In the genomic region with DNA sequence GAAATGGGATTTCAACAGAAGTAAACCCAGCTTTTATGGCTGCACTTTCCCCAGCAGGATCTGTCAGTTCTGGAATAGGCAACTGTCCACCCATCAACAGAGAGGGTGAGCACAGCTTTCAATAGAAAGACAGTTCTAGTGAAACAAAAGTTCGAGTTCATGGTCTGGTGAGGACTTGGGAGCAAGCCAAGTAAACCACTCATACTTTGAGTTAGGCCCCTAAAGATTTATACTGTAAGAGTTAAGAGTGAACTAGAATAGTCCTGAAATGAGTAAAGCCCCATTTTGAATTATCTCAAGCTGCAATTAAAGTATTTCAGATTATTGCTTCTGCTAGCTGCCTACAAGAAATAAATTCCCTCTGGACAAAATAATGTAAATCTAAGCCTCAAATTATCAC, we compare ENCODE assay signal across 17 cellular contexts.
A peak's percentile ranks its signal among the peaks of the same experiment; 100 is the strongest.
DNase-seq lines count a peak whose midpoint lies in the region; ATAC-seq and TF ChIP-seq lines count a peak whose summit lies in the region.
"Had no signal": no experiment of that assay in that cellular context is flagged by ENCODE, and none has a peak within 500 bp of the region (broad histone marks: within the 10 kb centered on the region; RNA-seq: fewer than 3 reads in every experiment).

No MANE protein-coding gene starts in this region.

- no peak overlapping the region for H2BK12ac ChIP-seq in trophoblast cell (ENCODE audit: low read length)

- H3K4me3 ChIP-seq in choroid plexus epithelial cell (ENCODE audit: low read depth, low read length) (no peak overlapping the region), trophoblast cell (ENCODE audit: low read depth, low read length) (no peak overlapping the region), lower leg skin (ENCODE audit: low read depth, poor library complexity, severe bottlenecking) (no peak overlapping the region)
- H3K4me3 ChIP-seq: BLaER1 treated with 17β-estradiol and CSF1 and Interleukin-3, amounts not matched to agents 10 nM and 100 nM; K562 had no signal

- H3K79me2 ChIP-seq in trophoblast cell (ENCODE audit: control insufficient read depth, insufficient read depth, low read length, poor library complexity): no peaks in the 10 kb centered on the region

- TF ChIP-seq POLR2A in lower leg skin (IDR thresholded peaks at IDR 0.05): no peak

- no peak overlapping the region for H4K91ac ChIP-seq in trophoblast cell (ENCODE audit: low read depth, low read length)

- intact Hi-C loops in lower leg skin (cut with DNase I; ENCODE audit: low total_unique reads): no loop called here

- no peak overlapping the region for H3K27ac ChIP-seq in trophoblast cell (ENCODE audit: low read depth, low read length)
- H3K27ac ChIP-seq: BLaER1 treated with 17β-estradiol and CSF1 and Interleukin-3, amounts not matched to agents 10 nM and 100 nM; HL-60 had no signal

- H3K4ac ChIP-seq in trophoblast cell (ENCODE audit: low read depth, low read length): no peak overlapping the region

- no peak overlapping the region for H3K23ac ChIP-seq in trophoblast cell (ENCODE audit: low read length)

- no peak overlapping the region for H2BK5ac ChIP-seq in trophoblast cell (ENCODE audit: low read depth, low read length, poor library complexity)

- H4K12ac ChIP-seq in trophoblast cell (ENCODE audit: low read depth, low read length): no peak overlapping the region

- H3K18ac ChIP-seq in trophoblast cell (ENCODE audit: low read length): no peak overlapping the region

- H3K27me3 ChIP-seq in trophoblast cell (ENCODE audit: insufficient read depth, low read length): no peaks in the 10 kb centered on the region
- H3K27me3 ChIP-seq: BLaER1 treated with 17β-estradiol and CSF1 and Interleukin-3, amounts not matched to agents 10 nM and 100 nM had no signal

- ATAC-seq in GM18868 (IDR thresholded peaks at IDR 0.05; ENCODE audit: unreplicated experiment) (peak; percentile 37), HG03103 (IDR thresholded peaks at IDR 0.05; ENCODE audit: low read depth, unreplicated experiment) (peak; percentile 50), HG03571 (IDR thresholded peaks at IDR 0.05; ENCODE audit: unreplicated experiment) (no peak)
- ATAC-seq: CD8-positive, alpha-beta T cell; HCT116; K562 had no signal

- H3K79me1 ChIP-seq in trophoblast cell (ENCODE audit: low read length): no peaks in the 10 kb centered on the region

- no CpG with 5 or more reads among the region's 1 CpG for WGBS in trophoblast cell (ENCODE audit: extremely low coverage, insufficient coverage, insufficient read length)
- WGBS in lower leg skin, 2 donors: 76 to 82% methylated on average over 1 of the region's 1 CpG

- H3K36me3 ChIP-seq in trophoblast cell (ENCODE audit: control insufficient read depth in 1 of 2, insufficient read depth in 2 of 2, low read length in 2 of 2): no peaks in the 10 kb centered on the region

- no peak for TF ChIP-seq CTCF in choroid plexus epithelial cell (conservative IDR thresholded peaks at IDR 0.05; ENCODE audit: low read depth, low read length)
- no peak for TF ChIP-seq CTCF in lower leg skin (IDR thresholded peaks at IDR 0.05)

- no peak overlapping the region for H3K4me2 ChIP-seq in trophoblast cell (ENCODE audit: low read length)
- H3K4me2 ChIP-seq: BLaER1 treated with 17β-estradiol and CSF1 and Interleukin-3, amounts not matched to agents 10 nM and 100 nM had no signal

- no peak overlapping the region for H2BK120ac ChIP-seq in trophoblast cell (ENCODE audit: insufficient read depth, low read length, poor library complexity)

- peak; percentile 3 for DNase-seq in choroid plexus epithelial cell (ENCODE audit: low read depth)
- peak; percentile 42 for DNase-seq in renal cortical epithelial cell (ENCODE audit: low read depth)
- DNase-seq in trophoblast cell: no peak
- DNase-seq in lower leg skin (ENCODE audit: low spot score in 2 of 2): no peak
- DNase-seq: Calu3; CD8-positive, alpha-beta T cell; GDM1; GOT3; H7; HFFc6 had no signal

- H3K4me1 ChIP-seq in trophoblast cell (ENCODE audit: control insufficient read depth in 1 of 2, insufficient read depth in 2 of 2, low read length in 2 of 2): no peaks in the 10 kb centered on the region
- H3K4me1 ChIP-seq: BLaER1 treated with 17β-estradiol and CSF1 and Interleukin-3, amounts not matched to agents 10 nM and 100 nM had no signal

- H3K14ac ChIP-seq in trophoblast cell (ENCODE audit: low read length): no peak overlapping the region

- H2AFZ ChIP-seq in trophoblast cell (ENCODE audit: insufficient read depth, low read length, poor library complexity): no peak overlapping the region

- H3K9me3 ChIP-seq in trophoblast cell (ENCODE audit: insufficient read depth, low read depth, low read length): no peaks in the 10 kb centered on the region

- no peak overlapping the region for H4K8ac ChIP-seq in trophoblast cell (ENCODE audit: low read depth, low read length)

- H2AK5ac ChIP-seq in trophoblast cell (ENCODE audit: low read length): no peak overlapping the region

- H3K9ac ChIP-seq in trophoblast cell (ENCODE audit: low read length): no peak overlapping the region
- H3K9ac ChIP-seq: BLaER1 treated with 17β-estradiol and CSF1 and Interleukin-3, amounts not matched to agents 10 nM and 100 nM had no signal

Comparison
In these comparisons a context has a peak if more than half of its experiments do, and no peak if none do; other contexts are left out.
1. DNase-seq: peak in choroid plexus epithelial cell (single experiment) and renal cortical epithelial cell (single experiment); none in trophoblast cell (0 of 2) and lower leg skin (0 of 2).